In the genomic region with DNA sequence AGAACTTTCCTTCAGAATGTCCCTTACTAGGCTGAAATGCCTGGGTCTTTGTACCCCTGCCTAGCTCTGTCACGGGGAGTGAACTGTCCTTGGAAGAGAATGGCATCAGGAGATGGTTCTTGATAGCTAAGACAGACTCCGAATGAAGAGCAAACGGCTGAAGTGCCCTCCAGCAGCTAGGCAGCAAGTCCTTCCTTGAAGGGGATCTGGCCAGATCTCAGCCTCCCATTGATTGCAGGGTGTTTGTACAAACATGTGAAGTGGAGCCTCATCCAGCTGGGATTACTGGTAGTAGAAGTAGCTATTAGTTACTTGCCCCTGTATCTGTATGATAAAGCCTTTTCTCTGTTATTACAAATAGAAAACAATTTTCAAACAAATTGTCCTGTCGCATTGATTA, we compare ENCODE assay signal across 2 cellular contexts.
TF ChIP-seq lines count a peak whose summit lies in the region.

No MANE protein-coding gene starts in this region.

TF ChIP-seq in H1, 55 proteins besides CTCF, POLR2A, EP300 and RAD21:
- TF ChIP-seq FOSL1 (IDR thresholded peaks at IDR 0.05; ENCODE audit: insufficient read depth, low read depth, low read length), result no peak
- no peak for TF ChIP-seq JUND (IDR thresholded peaks at IDR 0.05; ENCODE audit: low read length)
- no peak for TF ChIP-seq KDM1A (IDR thresholded peaks at IDR 0.05; ENCODE audit: borderline replicate concordance, low read length)
- TF ChIP-seq, protein P1, sequence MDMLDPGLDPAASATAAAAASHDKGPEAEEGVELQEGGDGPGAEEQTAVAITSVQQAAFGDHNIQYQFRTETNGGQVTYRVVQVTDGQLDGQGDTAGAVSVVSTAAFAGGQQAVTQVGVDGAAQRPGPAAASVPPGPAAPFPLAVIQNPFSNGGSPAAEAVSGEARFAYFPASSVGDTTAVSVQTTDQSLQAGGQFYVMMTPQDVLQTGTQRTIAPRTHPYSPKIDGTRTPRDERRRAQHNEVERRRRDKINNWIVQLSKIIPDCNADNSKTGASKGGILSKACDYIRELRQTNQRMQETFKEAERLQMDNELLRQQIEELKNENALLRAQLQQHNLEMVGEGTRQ (IDR thresholded peaks at IDR 0.05; ENCODE audit: low read length), result no peak
- TF ChIP-seq TAF1 (IDR thresholded peaks at IDR 0.05; ENCODE audit: low read depth, low read length), result no peak
- TF ChIP-seq TEAD4 (IDR thresholded peaks at IDR 0.05; ENCODE audit: low read depth, low read length), result no peak
- no peak for TF ChIP-seq EGR1 (IDR thresholded peaks at IDR 0.05; ENCODE audit: borderline replicate concordance, low read depth, low read length)
- TF ChIP-seq CBX8 (IDR thresholded peaks at IDR 0.05; ENCODE audit: borderline replicate concordance, low read depth, low read length), result no peak
- TF ChIP-seq HDAC6 (IDR thresholded peaks at IDR 0.05; ENCODE audit: low read depth, low read length), result no peak
- TF ChIP-seq KDM4A (IDR thresholded peaks at IDR 0.05; ENCODE audit: low read depth, low read length, severe bottlenecking), result no peak
- no peak for TF ChIP-seq GTF2F1 (IDR thresholded peaks at IDR 0.05; ENCODE audit: borderline replicate concordance, low read depth, low read length)
- no peak for TF ChIP-seq JUN (IDR thresholded peaks at IDR 0.05; ENCODE audit: low read depth, low read length)
- no peak for TF ChIP-seq SRF (IDR thresholded peaks at IDR 0.05; ENCODE audit: low read depth, low read length)
- TF ChIP-seq RBBP5 (IDR thresholded peaks at IDR 0.05; ENCODE audit: borderline replicate concordance, low read depth, low read length), result no peak
- no peak for TF ChIP-seq GABPA (IDR thresholded peaks at IDR 0.05; ENCODE audit: borderline replicate concordance, insufficient read depth, low read length)

TF ChIP-seq in WTC11, 78 proteins besides CTCF, POLR2A, EP300 and RAD21:
- TF ChIP-seq JUN (CRISPR knock-in tag; IDR thresholded peaks at IDR 0.05), result no peak
TF ChIP-seq in WTC11: peak in this region for 0.
